Comparison of ENCODE assay signal across 7 cellular contexts in genomic region chr18:58991127-58991798, GRCh38.
A peak's percentile ranks its signal among the peaks of the same experiment; 100 is the strongest.
DNase-seq lines count a peak whose midpoint lies in the region; ATAC-seq and TF ChIP-seq lines count a peak whose summit lies in the region.

No MANE protein-coding gene starts in this region.

- DNase-seq in cardiac fibroblast (ENCODE audit: low read depth in 2 of 2) (peak; percentile 44 to 55), stromal cell of bone marrow (ENCODE audit: low read depth) (peak; percentile 36), cerebellar nuclear complex (lab: John Stamatoyannopoulos, UW) (no peak), NCI-H748 (lab: John Stamatoyannopoulos, UW; ENCODE audit: unreplicated experiment) (no peak)
- DNase-seq in stimulated activated CD4-positive, alpha-beta T cell treated with anti-CD3 and anti-CD28 coated beads, Interleukin-2, amount 100 ng/mL, for 48 hours: no peak

- TF ChIP-seq CTCF in cardiac fibroblast (IDR thresholded peaks at IDR 0.05; ENCODE audit: low read depth, low read length): no peak

- no peak overlapping the region for H3K4me3 ChIP-seq in cardiac fibroblast (replicated peaks in 1 of 2; ENCODE audit: low read depth in 2 of 2, low read length in 2 of 2)

- ATAC-seq in GM19372 (IDR thresholded peaks at IDR 0.05; ENCODE audit: low read depth, unreplicated experiment) (peak; percentile 67), HG03097 (IDR thresholded peaks at IDR 0.05; ENCODE audit: low FRiP score, unreplicated experiment) (peak; percentile 74)

Comparison
In these comparisons a context has a peak if more than half of its experiments do, and no peak if none do; other contexts are left out.
1. DNase-seq: peak in cardiac fibroblast (2 of 2) and stromal cell of bone marrow (single experiment); none in cerebellar nuclear complex (0 of 2), NCI-H748 (single experiment) and stimulated activated CD4-positive, alpha-beta T cell treated with anti-CD3 and anti-CD28 coated beads, Interleukin-2, amount 100 ng/mL, for 48 hours (0 of 2).